Comparison of ENCODE assay signal across 1 cellular context in the genomic region with DNA sequence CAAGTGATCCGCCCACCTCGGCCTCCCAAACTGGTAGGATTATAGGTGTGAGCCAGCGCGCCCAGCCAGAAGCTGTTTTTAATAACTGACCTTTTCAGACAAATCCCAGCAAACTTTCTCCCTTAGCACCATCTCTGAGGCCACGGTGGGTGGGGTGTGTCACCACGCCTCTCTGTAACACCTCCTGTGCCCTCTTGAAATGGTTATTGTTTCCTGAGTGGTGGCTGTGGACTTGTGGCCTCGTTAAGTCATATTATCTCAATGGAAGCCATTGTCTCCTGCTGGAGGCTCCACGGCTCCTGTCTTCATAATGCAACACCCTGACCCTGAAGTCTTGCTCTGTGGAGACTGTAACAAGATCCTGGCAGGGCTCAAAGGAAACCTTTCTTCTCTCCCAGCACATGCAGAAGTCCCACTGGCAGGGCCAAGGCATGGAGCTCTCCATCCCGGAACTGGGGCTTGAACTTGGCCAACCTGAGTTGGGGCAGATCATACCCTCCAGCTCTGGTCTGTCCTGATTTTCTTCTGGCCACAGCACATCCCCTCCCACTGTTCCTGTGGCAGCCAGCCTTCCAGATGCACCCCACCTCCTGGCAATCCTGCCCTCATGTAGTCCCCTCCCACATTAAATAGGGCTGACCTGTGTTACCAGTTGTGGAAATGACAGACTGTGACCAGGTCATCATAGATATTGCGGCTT.
A peak's percentile ranks its signal among the peaks of the same experiment; 100 is the strongest.
TF ChIP-seq lines count a peak whose summit lies in the region.

No MANE protein-coding gene starts in this region.

TF ChIP-seq in HepG2, 621 proteins besides CTCF, POLR2A, EP300 and RAD21 (continued from another document and continues in another):
- TF ChIP-seq KDM3A (CRISPR knock-in tag; IDR thresholded peaks at IDR 0.05; ENCODE audit: low read depth) (peak; percentile 50; the same call in 1 of the 2 replicates), TBP (CRISPR knock-in tag; IDR thresholded peaks at IDR 0.05) (no peak), CBX5 (CRISPR knock-in tag; IDR thresholded peaks at IDR 0.05; ENCODE audit: borderline replicate concordance) (0 out of 2 replicates have a peak, but pooled peaks have one; percentile 69), HOXA9 (CRISPR knock-in tag; IDR thresholded peaks at IDR 0.05; ENCODE audit: borderline replicate concordance) (no peak), THAP11 (CRISPR knock-in tag; IDR thresholded peaks at IDR 0.05) (peak; percentile 58; the same call in 1 of the 2 replicates), ZNF788 (CRISPR knock-in tag; IDR thresholded peaks at IDR 0.05; ENCODE audit: borderline replicate concordance) (peak; percentile 59; the same call in 1 of the 2 replicates), HDAC2 (CRISPR knock-in tag; IDR thresholded peaks at IDR 0.05) (peak; percentile 48; the same call in 1 of the 2 replicates), SNRNP70 (IDR thresholded peaks at IDR 0.05; ENCODE audit: low read depth, low read length) (no peak), ZNF747 (CRISPR knock-in tag; IDR thresholded peaks at IDR 0.05; ENCODE audit: borderline replicate concordance) (no peak), ZNF703 (CRISPR knock-in tag; IDR thresholded peaks at IDR 0.05; ENCODE audit: borderline replicate concordance) (no peak), ZNF121 (CRISPR knock-in tag; IDR thresholded peaks at IDR 0.05) (no peak), PAWR (CRISPR knock-in tag; IDR thresholded peaks at IDR 0.05; ENCODE audit: borderline replicate concordance) (no peak), ZNF34 (CRISPR knock-in tag; IDR thresholded peaks at IDR 0.05; ENCODE audit: borderline replicate concordance) (no peak), ZNF782 (CRISPR knock-in tag; IDR thresholded peaks at IDR 0.05; ENCODE audit: borderline replicate concordance) (no peak), ZNF652 (CRISPR knock-in tag; IDR thresholded peaks at IDR 0.05; ENCODE audit: borderline replicate concordance, low read depth) (no peak), SRY (CRISPR knock-in tag; IDR thresholded peaks at IDR 0.05) (no peak), SAP130 (CRISPR knock-in tag; IDR thresholded peaks at IDR 0.05; ENCODE audit: low read depth) (peak; percentile 50; the same call in 1 of the 2 replicates), TOE1 (CRISPR knock-in tag; IDR thresholded peaks at IDR 0.05) (no peak), SRSF9 (IDR thresholded peaks at IDR 0.05; ENCODE audit: borderline replicate concordance, insufficient read depth, low read depth, low read length, poor library complexity, severe bottlenecking) (no peak), ZBTB21 (CRISPR knock-in tag; IDR thresholded peaks at IDR 0.05) (no peak), NFIB (CRISPR knock-in tag; IDR thresholded peaks at IDR 0.05; ENCODE audit: borderline replicate concordance) (no peak), CCAR2 (optimal IDR thresholded peaks at IDR 0.05; ENCODE audit: low read depth, low read length) (no peak), ZNF205 (CRISPR knock-in tag; IDR thresholded peaks at IDR 0.05) (no peak), ZNF180 (CRISPR knock-in tag; IDR thresholded peaks at IDR 0.05; ENCODE audit: borderline replicate concordance, low read depth) (no peak), GATAD1 (CRISPR knock-in tag; IDR thresholded peaks at IDR 0.05) (no peak), ATRX (CRISPR knock-in tag; IDR thresholded peaks at IDR 0.05; ENCODE audit: borderline replicate concordance) (no peak), CEBPG (CRISPR knock-in tag; IDR thresholded peaks at IDR 0.05) (peak; percentile 71; the same call in 1 of the 2 replicates), NFE2 (CRISPR knock-in tag; IDR thresholded peaks at IDR 0.05) (0 out of 2 replicates have a peak, but pooled peaks have one; percentile 19), JUND (CRISPR knock-in tag; IDR thresholded peaks at IDR 0.05) (no peak), MLLT10 (CRISPR knock-in tag; IDR thresholded peaks at IDR 0.05) (no peak)
- TF ChIP-seq, protein P1, sequence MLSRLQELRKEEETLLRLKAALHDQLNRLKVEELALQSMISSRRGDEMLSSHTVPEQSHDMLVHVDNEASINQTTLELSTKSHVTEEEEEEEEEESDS (CRISPR knock-in tag; IDR thresholded peaks at IDR 0.05; ENCODE audit: borderline replicate concordance) = no peak
- TF ChIP-seq, protein P2, sequence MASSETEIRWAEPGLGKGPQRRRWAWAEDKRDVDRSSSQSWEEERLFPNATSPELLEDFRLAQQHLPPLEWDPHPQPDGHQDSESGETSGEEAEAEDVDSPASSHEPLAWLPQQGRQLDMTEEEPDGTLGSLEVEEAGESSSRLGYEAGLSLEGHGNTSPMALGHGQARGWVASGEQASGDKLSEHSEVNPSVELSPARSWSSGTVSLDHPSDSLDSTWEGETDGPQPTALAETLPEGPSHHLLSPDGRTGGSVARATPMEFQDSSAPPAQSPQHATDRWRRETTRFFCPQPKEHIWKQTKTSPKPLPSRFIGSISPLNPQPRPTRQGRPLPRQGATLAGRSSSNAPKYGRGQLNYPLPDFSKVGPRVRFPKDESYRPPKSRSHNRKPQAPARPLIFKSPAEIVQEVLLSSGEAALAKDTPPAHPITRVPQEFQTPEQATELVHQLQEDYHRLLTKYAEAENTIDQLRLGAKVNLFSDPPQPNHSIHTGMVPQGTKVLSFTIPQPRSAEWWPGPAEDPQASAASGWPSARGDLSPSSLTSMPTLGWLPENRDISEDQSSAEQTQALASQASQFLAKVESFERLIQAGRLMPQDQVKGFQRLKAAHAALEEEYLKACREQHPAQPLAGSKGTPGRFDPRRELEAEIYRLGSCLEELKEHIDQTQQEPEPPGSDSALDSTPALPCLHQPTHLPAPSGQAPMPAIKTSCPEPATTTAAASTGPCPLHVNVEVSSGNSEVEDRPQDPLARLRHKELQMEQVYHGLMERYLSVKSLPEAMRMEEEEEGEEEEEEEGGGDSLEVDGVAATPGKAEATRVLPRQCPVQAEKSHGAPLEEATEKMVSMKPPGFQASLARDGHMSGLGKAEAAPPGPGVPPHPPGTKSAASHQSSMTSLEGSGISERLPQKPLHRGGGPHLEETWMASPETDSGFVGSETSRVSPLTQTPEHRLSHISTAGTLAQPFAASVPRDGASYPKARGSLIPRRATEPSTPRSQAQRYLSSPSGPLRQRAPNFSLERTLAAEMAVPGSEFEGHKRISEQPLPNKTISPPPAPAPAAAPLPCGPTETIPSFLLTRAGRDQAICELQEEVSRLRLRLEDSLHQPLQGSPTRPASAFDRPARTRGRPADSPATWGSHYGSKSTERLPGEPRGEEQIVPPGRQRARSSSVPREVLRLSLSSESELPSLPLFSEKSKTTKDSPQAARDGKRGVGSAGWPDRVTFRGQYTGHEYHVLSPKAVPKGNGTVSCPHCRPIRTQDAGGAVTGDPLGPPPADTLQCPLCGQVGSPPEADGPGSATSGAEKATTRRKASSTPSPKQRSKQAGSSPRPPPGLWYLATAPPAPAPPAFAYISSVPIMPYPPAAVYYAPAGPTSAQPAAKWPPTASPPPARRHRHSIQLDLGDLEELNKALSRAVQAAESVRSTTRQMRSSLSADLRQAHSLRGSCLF (CRISPR knock-in tag; IDR thresholded peaks at IDR 0.05; ENCODE audit: borderline replicate concordance) = no peak
- TF ChIP-seq, protein P3, sequence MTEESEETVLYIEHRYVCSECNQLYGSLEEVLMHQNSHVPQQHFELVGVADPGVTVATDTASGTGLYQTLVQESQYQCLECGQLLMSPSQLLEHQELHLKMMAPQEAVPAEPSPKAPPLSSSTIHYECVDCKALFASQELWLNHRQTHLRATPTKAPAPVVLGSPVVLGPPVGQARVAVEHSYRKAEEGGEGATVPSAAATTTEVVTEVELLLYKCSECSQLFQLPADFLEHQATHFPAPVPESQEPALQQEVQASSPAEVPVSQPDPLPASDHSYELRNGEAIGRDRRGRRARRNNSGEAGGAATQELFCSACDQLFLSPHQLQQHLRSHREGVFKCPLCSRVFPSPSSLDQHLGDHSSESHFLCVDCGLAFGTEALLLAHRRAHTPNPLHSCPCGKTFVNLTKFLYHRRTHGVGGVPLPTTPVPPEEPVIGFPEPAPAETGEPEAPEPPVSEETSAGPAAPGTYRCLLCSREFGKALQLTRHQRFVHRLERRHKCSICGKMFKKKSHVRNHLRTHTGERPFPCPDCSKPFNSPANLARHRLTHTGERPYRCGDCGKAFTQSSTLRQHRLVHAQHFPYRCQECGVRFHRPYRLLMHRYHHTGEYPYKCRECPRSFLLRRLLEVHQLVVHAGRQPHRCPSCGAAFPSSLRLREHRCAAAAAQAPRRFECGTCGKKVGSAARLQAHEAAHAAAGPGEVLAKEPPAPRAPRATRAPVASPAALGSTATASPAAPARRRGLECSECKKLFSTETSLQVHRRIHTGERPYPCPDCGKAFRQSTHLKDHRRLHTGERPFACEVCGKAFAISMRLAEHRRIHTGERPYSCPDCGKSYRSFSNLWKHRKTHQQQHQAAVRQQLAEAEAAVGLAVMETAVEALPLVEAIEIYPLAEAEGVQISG (CRISPR knock-in tag; IDR thresholded peaks at IDR 0.05) = no peak
- TF ChIP-seq, protein P4, sequence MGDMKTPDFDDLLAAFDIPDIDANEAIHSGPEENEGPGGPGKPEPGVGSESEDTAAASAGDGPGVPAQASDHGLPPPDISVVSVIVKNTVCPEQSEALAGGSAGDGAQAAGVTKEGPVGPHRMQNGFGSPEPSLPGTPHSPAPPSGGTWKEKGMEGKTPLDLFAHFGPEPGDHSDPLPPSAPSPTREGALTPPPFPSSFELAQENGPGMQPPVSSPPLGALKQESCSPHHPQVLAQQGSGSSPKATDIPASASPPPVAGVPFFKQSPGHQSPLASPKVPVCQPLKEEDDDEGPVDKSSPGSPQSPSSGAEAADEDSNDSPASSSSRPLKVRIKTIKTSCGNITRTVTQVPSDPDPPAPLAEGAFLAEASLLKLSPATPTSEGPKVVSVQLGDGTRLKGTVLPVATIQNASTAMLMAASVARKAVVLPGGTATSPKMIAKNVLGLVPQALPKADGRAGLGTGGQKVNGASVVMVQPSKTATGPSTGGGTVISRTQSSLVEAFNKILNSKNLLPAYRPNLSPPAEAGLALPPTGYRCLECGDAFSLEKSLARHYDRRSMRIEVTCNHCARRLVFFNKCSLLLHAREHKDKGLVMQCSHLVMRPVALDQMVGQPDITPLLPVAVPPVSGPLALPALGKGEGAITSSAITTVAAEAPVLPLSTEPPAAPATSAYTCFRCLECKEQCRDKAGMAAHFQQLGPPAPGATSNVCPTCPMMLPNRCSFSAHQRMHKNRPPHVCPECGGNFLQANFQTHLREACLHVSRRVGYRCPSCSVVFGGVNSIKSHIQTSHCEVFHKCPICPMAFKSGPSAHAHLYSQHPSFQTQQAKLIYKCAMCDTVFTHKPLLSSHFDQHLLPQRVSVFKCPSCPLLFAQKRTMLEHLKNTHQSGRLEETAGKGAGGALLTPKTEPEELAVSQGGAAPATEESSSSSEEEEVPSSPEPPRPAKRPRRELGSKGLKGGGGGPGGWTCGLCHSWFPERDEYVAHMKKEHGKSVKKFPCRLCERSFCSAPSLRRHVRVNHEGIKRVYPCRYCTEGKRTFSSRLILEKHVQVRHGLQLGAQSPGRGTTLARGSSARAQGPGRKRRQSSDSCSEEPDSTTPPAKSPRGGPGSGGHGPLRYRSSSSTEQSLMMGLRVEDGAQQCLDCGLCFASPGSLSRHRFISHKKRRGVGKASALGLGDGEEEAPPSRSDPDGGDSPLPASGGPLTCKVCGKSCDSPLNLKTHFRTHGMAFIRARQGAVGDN (CRISPR knock-in tag; IDR thresholded peaks at IDR 0.05) = peak; percentile 60
- TF ChIP-seq, protein P5, sequence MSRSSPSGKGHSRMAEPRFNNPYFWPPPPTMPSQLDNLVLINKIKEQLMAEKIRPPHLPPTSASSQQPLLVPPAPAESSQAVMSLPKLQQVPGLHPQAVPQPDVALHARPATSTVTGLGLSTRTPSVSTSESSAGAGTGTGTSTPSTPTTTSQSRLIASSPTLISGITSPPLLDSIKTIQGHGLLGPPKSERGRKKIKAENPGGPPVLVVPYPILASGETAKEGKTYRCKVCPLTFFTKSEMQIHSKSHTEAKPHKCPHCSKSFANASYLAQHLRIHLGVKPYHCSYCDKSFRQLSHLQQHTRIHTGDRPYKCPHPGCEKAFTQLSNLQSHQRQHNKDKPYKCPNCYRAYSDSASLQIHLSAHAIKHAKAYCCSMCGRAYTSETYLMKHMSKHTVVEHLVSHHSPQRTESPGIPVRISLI (CRISPR knock-in tag; IDR thresholded peaks at IDR 0.05; ENCODE audit: borderline replicate concordance) = no peak
- TF ChIP-seq, protein P6, sequence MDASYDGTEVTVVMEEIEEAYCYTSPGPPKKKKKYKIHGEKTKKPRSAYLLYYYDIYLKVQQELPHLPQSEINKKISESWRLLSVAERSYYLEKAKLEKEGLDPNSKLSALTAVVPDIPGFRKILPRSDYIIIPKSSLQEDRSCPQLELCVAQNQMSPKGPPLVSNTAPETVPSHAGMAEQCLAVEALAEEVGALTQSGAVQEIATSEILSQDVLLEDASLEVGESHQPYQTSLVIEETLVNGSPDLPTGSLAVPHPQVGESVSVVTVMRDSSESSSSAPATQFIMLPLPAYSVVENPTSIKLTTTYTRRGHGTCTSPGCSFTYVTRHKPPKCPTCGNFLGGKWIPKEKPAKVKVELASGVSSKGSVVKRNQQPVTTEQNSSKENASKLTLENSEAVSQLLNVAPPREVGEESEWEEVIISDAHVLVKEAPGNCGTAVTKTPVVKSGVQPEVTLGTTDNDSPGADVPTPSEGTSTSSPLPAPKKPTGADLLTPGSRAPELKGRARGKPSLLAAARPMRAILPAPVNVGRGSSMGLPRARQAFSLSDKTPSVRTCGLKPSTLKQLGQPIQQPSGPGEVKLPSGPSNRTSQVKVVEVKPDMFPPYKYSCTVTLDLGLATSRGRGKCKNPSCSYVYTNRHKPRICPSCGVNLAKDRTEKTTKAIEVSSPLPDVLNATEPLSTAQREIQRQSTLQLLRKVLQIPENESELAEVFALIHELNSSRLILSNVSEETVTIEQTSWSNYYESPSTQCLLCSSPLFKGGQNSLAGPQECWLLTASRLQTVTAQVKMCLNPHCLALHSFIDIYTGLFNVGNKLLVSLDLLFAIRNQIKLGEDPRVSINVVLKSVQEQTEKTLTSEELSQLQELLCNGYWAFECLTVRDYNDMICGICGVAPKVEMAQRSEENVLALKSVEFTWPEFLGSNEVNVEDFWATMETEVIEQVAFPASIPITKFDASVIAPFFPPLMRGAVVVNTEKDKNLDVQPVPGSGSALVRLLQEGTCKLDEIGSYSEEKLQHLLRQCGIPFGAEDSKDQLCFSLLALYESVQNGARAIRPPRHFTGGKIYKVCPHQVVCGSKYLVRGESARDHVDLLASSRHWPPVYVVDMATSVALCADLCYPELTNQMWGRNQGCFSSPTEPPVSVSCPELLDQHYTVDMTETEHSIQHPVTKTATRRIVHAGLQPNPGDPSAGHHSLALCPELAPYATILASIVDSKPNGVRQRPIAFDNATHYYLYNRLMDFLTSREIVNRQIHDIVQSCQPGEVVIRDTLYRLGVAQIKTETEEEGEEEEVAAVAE (CRISPR knock-in tag; IDR thresholded peaks at IDR 0.05; ENCODE audit: borderline replicate concordance) = no peak
- TF ChIP-seq, protein P7, sequence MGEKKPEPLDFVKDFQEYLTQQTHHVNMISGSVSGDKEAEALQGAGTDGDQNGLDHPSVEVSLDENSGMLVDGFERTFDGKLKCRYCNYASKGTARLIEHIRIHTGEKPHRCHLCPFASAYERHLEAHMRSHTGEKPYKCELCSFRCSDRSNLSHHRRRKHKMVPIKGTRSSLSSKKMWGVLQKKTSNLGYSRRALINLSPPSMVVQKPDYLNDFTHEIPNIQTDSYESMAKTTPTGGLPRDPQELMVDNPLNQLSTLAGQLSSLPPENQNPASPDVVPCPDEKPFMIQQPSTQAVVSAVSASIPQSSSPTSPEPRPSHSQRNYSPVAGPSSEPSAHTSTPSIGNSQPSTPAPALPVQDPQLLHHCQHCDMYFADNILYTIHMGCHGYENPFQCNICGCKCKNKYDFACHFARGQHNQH (CRISPR knock-in tag; IDR thresholded peaks at IDR 0.05) = peak; percentile 91; the same call in 1 of the 2 replicates
- TF ChIP-seq, protein P8, sequence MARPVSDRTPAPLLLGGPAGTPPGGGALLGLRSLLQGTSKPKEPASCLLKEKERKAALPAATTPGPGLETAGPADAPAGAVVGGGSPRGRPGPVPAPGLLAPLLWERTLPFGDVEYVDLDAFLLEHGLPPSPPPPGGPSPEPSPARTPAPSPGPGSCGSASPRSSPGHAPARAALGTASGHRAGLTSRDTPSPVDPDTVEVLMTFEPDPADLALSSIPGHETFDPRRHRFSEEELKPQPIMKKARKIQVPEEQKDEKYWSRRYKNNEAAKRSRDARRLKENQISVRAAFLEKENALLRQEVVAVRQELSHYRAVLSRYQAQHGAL (CRISPR knock-in tag; IDR thresholded peaks at IDR 0.05; ENCODE audit: not compliant biosample characterization) = no peak
